In the genomic region with DNA sequence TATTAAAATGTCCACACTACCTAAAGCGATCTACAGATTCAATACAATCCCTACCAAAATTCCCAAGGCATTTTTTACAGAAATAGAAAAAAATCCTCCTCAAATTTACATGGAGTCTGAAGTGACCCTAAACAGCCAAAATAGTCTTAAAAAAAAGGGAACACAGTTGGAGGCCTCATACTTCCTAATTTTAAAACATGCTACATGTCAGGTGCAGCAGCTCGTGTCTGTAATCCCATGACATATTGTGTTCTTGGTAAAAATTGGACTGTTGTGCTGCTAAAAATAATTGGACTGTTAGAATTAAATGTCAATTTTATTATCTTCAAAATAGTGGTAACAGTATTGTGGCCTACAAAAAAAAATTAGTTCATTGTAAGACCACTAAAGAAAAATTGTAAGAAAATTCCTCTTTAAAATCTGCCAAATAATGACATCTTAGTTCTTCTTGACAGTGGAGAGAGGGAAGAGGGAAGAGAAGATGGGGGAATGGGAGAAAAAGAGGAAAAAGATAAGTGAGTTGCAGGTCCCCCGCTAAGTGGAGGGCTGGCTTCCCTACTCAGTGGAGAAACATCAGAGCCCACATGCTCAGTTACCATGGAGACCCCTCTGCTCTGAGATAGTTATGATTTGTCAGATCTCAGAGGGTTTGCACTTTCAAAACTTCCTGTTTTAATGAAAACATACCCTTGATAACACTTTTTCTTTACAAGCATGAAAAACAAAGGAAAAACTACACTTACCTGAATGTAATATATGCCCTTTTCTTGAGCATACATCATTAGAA, we compare ENCODE assay signal across 2 cellular contexts.
TF ChIP-seq lines count a peak whose summit lies in the region.

No MANE protein-coding gene starts in this region.

TF ChIP-seq in SK-N-SH, 30 proteins besides CTCF, POLR2A, EP300 and RAD21:
- no peak for TF ChIP-seq EZH2phosphoT487 (IDR thresholded peaks at IDR 0.05; ENCODE audit: borderline replicate concordance, low read depth)
- TF ChIP-seq TCF12 (IDR thresholded peaks at IDR 0.05) = no peak
- TF ChIP-seq JUND (IDR thresholded peaks at IDR 0.05) = no peak
- no peak for TF ChIP-seq SIN3A (IDR thresholded peaks at IDR 0.05; ENCODE audit: borderline replicate concordance, low read depth, low read length)

TF ChIP-seq in SK-N-SH treated with all-trans-retinoic acid at 6 μM for 48 hours, 23 proteins besides CTCF, POLR2A, EP300 and RAD21:
- no peak for TF ChIP-seq CSDC2 (CRISPR knock-in tag; IDR thresholded peaks at IDR 0.05)
- TF ChIP-seq OSR1 (CRISPR knock-in tag; IDR thresholded peaks at IDR 0.05) = no peak
- TF ChIP-seq ZFP30 (CRISPR knock-in tag; IDR thresholded peaks at IDR 0.05) = no peak
- no peak for TF ChIP-seq TCF4 (CRISPR knock-in tag; IDR thresholded peaks at IDR 0.05; ENCODE audit: borderline replicate concordance)
- no peak for TF ChIP-seq ZNF8 (CRISPR knock-in tag; IDR thresholded peaks at IDR 0.05)
- TF ChIP-seq ESRRG (CRISPR knock-in tag; IDR thresholded peaks at IDR 0.05) = no peak
- TF ChIP-seq, protein P1, sequence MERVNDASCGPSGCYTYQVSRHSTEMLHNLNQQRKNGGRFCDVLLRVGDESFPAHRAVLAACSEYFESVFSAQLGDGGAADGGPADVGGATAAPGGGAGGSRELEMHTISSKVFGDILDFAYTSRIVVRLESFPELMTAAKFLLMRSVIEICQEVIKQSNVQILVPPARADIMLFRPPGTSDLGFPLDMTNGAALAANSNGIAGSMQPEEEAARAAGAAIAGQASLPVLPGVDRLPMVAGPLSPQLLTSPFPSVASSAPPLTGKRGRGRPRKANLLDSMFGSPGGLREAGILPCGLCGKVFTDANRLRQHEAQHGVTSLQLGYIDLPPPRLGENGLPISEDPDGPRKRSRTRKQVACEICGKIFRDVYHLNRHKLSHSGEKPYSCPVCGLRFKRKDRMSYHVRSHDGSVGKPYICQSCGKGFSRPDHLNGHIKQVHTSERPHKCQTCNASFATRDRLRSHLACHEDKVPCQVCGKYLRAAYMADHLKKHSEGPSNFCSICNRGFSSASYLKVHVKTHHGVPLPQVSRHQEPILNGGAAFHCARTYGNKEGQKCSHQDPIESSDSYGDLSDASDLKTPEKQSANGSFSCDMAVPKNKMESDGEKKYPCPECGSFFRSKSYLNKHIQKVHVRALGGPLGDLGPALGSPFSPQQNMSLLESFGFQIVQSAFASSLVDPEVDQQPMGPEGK (CRISPR knock-in tag; IDR thresholded peaks at IDR 0.05; ENCODE audit: borderline replicate concordance) = no peak
- TF ChIP-seq, protein P2, sequence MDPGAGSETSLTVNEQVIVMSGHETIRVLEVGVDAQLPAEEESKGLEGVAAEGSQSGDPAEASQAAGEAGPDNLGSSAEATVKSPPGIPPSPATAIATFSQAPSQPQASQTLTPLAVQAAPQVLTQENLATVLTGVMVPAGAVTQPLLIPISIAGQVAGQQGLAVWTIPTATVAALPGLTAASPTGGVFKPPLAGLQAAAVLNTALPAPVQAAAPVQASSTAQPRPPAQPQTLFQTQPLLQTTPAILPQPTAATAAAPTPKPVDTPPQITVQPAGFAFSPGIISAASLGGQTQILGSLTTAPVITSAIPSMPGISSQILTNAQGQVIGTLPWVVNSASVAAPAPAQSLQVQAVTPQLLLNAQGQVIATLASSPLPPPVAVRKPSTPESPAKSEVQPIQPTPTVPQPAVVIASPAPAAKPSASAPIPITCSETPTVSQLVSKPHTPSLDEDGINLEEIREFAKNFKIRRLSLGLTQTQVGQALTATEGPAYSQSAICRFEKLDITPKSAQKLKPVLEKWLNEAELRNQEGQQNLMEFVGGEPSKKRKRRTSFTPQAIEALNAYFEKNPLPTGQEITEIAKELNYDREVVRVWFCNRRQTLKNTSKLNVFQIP (CRISPR knock-in tag; IDR thresholded peaks at IDR 0.05; ENCODE audit: borderline replicate concordance, low read depth) = no peak
- TF ChIP-seq ARNTL (CRISPR knock-in tag; IDR thresholded peaks at IDR 0.05; ENCODE audit: borderline replicate concordance, low read depth) = no peak
- TF ChIP-seq ZFP3 (CRISPR knock-in tag; IDR thresholded peaks at IDR 0.05) = no peak
- no peak for TF ChIP-seq ISL1 (CRISPR knock-in tag; IDR thresholded peaks at IDR 0.05)
- no peak for TF ChIP-seq GLIS3 (CRISPR knock-in tag; IDR thresholded peaks at IDR 0.05)
- no peak for TF ChIP-seq SNAI2 (CRISPR knock-in tag; IDR thresholded peaks at IDR 0.05)
- TF ChIP-seq RARB (CRISPR knock-in tag; IDR thresholded peaks at IDR 0.05) = no peak
- no peak for TF ChIP-seq BACH2 (CRISPR knock-in tag; IDR thresholded peaks at IDR 0.05; ENCODE audit: borderline replicate concordance)
- no peak for TF ChIP-seq ZNF565 (CRISPR knock-in tag; conservative IDR thresholded peaks at IDR 0.05; ENCODE audit: low read depth)
- TF ChIP-seq, protein P3, sequence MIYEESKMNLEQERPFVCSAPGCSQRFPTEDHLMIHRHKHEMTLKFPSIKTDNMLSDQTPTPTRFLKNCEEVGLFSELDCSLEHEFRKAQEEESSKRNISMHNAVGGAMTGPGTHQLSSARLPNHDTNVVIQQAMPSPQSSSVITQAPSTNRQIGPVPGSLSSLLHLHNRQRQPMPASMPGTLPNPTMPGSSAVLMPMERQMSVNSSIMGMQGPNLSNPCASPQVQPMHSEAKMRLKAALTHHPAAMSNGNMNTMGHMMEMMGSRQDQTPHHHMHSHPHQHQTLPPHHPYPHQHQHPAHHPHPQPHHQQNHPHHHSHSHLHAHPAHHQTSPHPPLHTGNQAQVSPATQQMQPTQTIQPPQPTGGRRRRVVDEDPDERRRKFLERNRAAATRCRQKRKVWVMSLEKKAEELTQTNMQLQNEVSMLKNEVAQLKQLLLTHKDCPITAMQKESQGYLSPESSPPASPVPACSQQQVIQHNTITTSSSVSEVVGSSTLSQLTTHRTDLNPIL (CRISPR knock-in tag; IDR thresholded peaks at IDR 0.05; ENCODE audit: low read depth) = no peak
- TF ChIP-seq PPARA (CRISPR knock-in tag; IDR thresholded peaks at IDR 0.05; ENCODE audit: borderline replicate concordance) = no peak
